ENCODE assay signal across 8 cellular contexts in genomic region chr2:43637030-43637803, GRCh38. TPM values are rescaled to one million over a fixed set of nuclear protein-coding genes. Genes with fewer than 3 reads are reported as not detected.
A peak's percentile ranks its signal among the peaks of the same experiment; 100 is the strongest.
DNase-seq lines count a peak whose midpoint lies in the region; ATAC-seq and TF ChIP-seq lines count a peak whose summit lies in the region.

Gene PLEKHH2 (plus strand): TSS chr2:43637260. CDS start chr2:43644674, 7,414 bp downstream.

- DNase-seq in GDM1 (lab: John Stamatoyannopoulos, UW) (peak; percentile 51), HFF-Myc (ENCODE audit: extremely low read depth, low read depth) (peak; percentile 59), NAMALWA (ENCODE audit: low spot score) (peak; percentile 92), SW480 (ENCODE audit: low spot score) (peak; percentile 89), adrenal gland (peak; percentile 90 to 95 (median 92)), heart right ventricle (peak; percentile 89), trophoblast cell (peak; percentile 52 to 73), tibial artery (peak; percentile 89 to 95)

- intact Hi-C loops in adrenal gland (cut with DNase I): loop anchor here in 1 of 2 donors (10.0 kb wide), 1 partner anchor 138 kb away; the partner anchor contains the start of gene DYNC2LI1
- intact Hi-C loops in heart right ventricle (cut with DNase I): no loop called here
- intact Hi-C loops in tibial artery (cut with DNase I; ENCODE audit: low total_unique reads): no loop called here

- TF ChIP-seq CTCF in HFF-Myc (IDR thresholded peaks at IDR 0.05; ENCODE audit: low read depth, low read length, missing control alignments) (no peak), adrenal gland (IDR thresholded peaks at IDR 0.05) (no peak), heart right ventricle (IDR thresholded peaks at IDR 0.05) (no peak), tibial artery (IDR thresholded peaks at IDR 0.05) (no peak)

- no peak within 1 kb of the TSS for H2BK120ac ChIP-seq in trophoblast cell (ENCODE audit: insufficient read depth, low read length, poor library complexity)

- H3K4me1 ChIP-seq in adrenal gland (replicated peaks in 1 of 2) (peaks cover 4% of the 10 kb centered on the region in 2 donors), heart right ventricle (peaks cover 0 to 15% (median 11%) of the 10 kb centered on the region in 9 donors), trophoblast cell (ENCODE audit: control insufficient read depth in 1 of 2, insufficient read depth in 2 of 2, low read length in 2 of 2) (peaks cover 0 to 5% of the 10 kb centered on the region in 2 experiments), tibial artery (peaks cover 0 to 12% (median 5%) of the 10 kb centered on the region in 4 donors)

- H3K18ac ChIP-seq in trophoblast cell (ENCODE audit: low read length): no peak within 1 kb of the TSS

- H3K27ac ChIP-seq in adrenal gland: peak within 1 kb of the TSS in 3 of 5 donors; percentile 36 to 61 (median 50)
- peak within 1 kb of the TSS in 8 of 10 donors; percentile 8 to 77 (median 60) for H3K27ac ChIP-seq in heart right ventricle
- no peak within 1 kb of the TSS for H3K27ac ChIP-seq in trophoblast cell (ENCODE audit: low read depth, low read length)
- peak within 1 kb of the TSS; percentile 90 to 93 for H3K27ac ChIP-seq in tibial artery

- no peak within 1 kb of the TSS for H2AK5ac ChIP-seq in trophoblast cell (ENCODE audit: low read length)

- H3K23ac ChIP-seq in trophoblast cell (ENCODE audit: low read length): no peak within 1 kb of the TSS

- H3K9me3 ChIP-seq in adrenal gland (replicated peaks in 1 of 3) (no peaks in the 10 kb centered on the region), heart right ventricle (peaks cover 0 to 16% (median 5%) of the 10 kb centered on the region in 11 donors), trophoblast cell (ENCODE audit: insufficient read depth, low read depth, low read length) (no peaks in the 10 kb centered on the region), tibial artery (peaks cover 0 to 3% (median 0%) of the 10 kb centered on the region in 3 donors)

- H3K14ac ChIP-seq in trophoblast cell (ENCODE audit: low read length): no peak within 1 kb of the TSS

- H3K4me2 ChIP-seq in trophoblast cell (ENCODE audit: low read length): peak within 1 kb of the TSS; percentile 96

- no peak within 1 kb of the TSS for H2BK5ac ChIP-seq in trophoblast cell (ENCODE audit: low read depth, low read length, poor library complexity)

- H4K8ac ChIP-seq in trophoblast cell (ENCODE audit: low read depth, low read length): no peak within 1 kb of the TSS

- H4K12ac ChIP-seq in trophoblast cell (ENCODE audit: low read depth, low read length): no peak within 1 kb of the TSS

- H3K4me3 ChIP-seq in HFF-Myc (replicated peaks; ENCODE audit: low read depth, low read length) (peak within 1 kb of the TSS; percentile 73), adrenal gland (peak within 1 kb of the TSS in 3 of 4 donors; percentile 12 to 88 (median 83)), heart right ventricle (peak within 1 kb of the TSS; percentile 65 to 83 (median 70)), trophoblast cell (ENCODE audit: low read depth, low read length) (peak within 1 kb of the TSS; percentile 77), tibial artery (peak within 1 kb of the TSS; percentile 98 to 99)

- H3K79me2 ChIP-seq in trophoblast cell (ENCODE audit: control insufficient read depth, insufficient read depth, low read length, poor library complexity): no peaks in the 10 kb centered on the region

- no peak within 1 kb of the TSS for H3K9ac ChIP-seq in trophoblast cell (ENCODE audit: low read length)

- H3K27me3 ChIP-seq in adrenal gland (no peaks in the 10 kb centered on the region), heart right ventricle (peaks cover 0 to 61% (median 43%) of the 10 kb centered on the region in 7 donors), trophoblast cell (ENCODE audit: insufficient read depth, low read length) (no peaks in the 10 kb centered on the region), tibial artery (peaks cover 0 to 8% of the 10 kb centered on the region in 2 donors)

- peak within 1 kb of the TSS; percentile 86 for H2AFZ ChIP-seq in trophoblast cell (ENCODE audit: insufficient read depth, low read length, poor library complexity)

- no peaks in the 10 kb centered on the region for H3K79me1 ChIP-seq in trophoblast cell (ENCODE audit: low read length)

- H3K4ac ChIP-seq in trophoblast cell (ENCODE audit: low read depth, low read length): no peak within 1 kb of the TSS

- ATAC-seq in heart right ventricle: peak; percentile 97 to 100 (median 99)

- H3K36me3 ChIP-seq in adrenal gland (replicated peaks in 1 of 2): no peaks in the 10 kb centered on the region
- H3K36me3 ChIP-seq in heart right ventricle: no peaks in the 10 kb centered on the region
- no peaks in the 10 kb centered on the region for H3K36me3 ChIP-seq in trophoblast cell (ENCODE audit: control insufficient read depth in 1 of 2, insufficient read depth in 2 of 2, low read length in 2 of 2)
- H3K36me3 ChIP-seq in tibial artery: no peaks in the 10 kb centered on the region

- no peak within 1 kb of the TSS for H4K91ac ChIP-seq in trophoblast cell (ENCODE audit: low read depth, low read length)

- peak; percentile 42 to 67 for TF ChIP-seq POLR2A in adrenal gland (IDR thresholded peaks at IDR 0.05)

- WGBS in adrenal gland, 4 donors: 0 to 2% (median 1%) methylated on average over 29 to 75 of the region's 75 CpGs
- 0 to 1% methylated on average over 61 to 75 of the region's 75 CpGs for WGBS in heart right ventricle, 2 donors
- no CpG with 5 or more reads among the region's 75 CpGs for WGBS in trophoblast cell (ENCODE audit: extremely low coverage, insufficient coverage, insufficient read length)

- H2BK12ac ChIP-seq in trophoblast cell (ENCODE audit: low read length): no peak within 1 kb of the TSS

RNA-seq across cellular contexts. Expression of gene PLEKHH2, which starts in this region (rescaled TPM):
- total RNA-seq in adrenal gland (10 to 100 TPM in 1 of 8 donors, 1 to 10 TPM in 7; 1.9 to 18.3 (median 5.8) TPM), heart right ventricle (1 to 10 TPM in 7 of 10 donors, under 1 TPM in 3; 0.72 to 3.1 (median 1.3) TPM)
- polyA plus RNA-seq in adrenal gland (1 to 10 TPM; 3.0 to 7.6 (median 5.5) TPM), heart right ventricle (1 to 10 TPM in 1 of 2 donors, under 1 TPM in 1; 0.23 to 1.4 TPM)
- polyA plus RNA-seq in trophoblast cell (2013): 0.31 and 0.38 TPM in 2 replicates
